Comparison of ENCODE assay signal across 8 cellular contexts in genomic region chr12:122336015-122336946, GRCh38.
DNase-seq lines count a peak whose midpoint lies in the region; ATAC-seq, FAIRE-seq and TF ChIP-seq lines count a peak whose summit lies in the region.

No MANE protein-coding gene starts in this region.

- TF ChIP-seq POLR2A in A549 (IDR thresholded peaks at IDR 0.05; ENCODE audit: low read length): no peak

- TF ChIP-seq EP300 in A549 (IDR thresholded peaks at IDR 0.05): no peak

- peak; percentile 38 to 51 for DNase-seq in A549 (ENCODE audit: low read depth in 1 of 2, low spot score in 1 of 2)
- DNase-seq in OCI-LY7 (ENCODE audit: low spot score): peak; percentile 69
- DNase-seq in activated T-helper 1 cell treated with Interleukin-2 at 50 U/mL for 16 hours (ENCODE audit: low read depth): peak; percentile 2
- DNase-seq in left ventricle myocardium superior: peak; percentile 62
- peak; percentile 22 to 35 for DNase-seq in stimulated activated CD4-positive, alpha-beta T cell treated with anti-CD3 and anti-CD28 coated beads, Interleukin-4, amount 100 ng/mL, for 48 hours (ENCODE audit: low read depth in 2 of 2)

- H3K4me1 ChIP-seq in A549 (no peaks in the 10 kb centered on the region; the same call in 2 of the 3 replicates), OCI-LY7 (ENCODE audit: insufficient read depth, low read length, poor library complexity, severe bottlenecking) (no peaks in the 10 kb centered on the region)

- POLR2A ChIA-PET in A549 (lab: Yijun Ruan, JAX): interaction anchor here (0.6 to 0.7 kb wide), 2 partner anchors 165 to 524 kb away, joined by 3 to 5 read pairs; partner anchors contain the start of gene ZCCHC8
- POLR2A ChIA-PET in OCI-LY7 (lab: Charles Lee): interaction anchor here (0.7 kb wide), 2 partner anchors 73 to 1398 kb away, joined by 3 read pairs; no protein-coding TSS in a partner anchor

- no peak overlapping the region for H3K4me3 ChIP-seq in A549
- H3K4me3 ChIP-seq in GM12875 (ENCODE audit: low read depth, low read length): no peak overlapping the region
- no peak overlapping the region for H3K4me3 ChIP-seq in OCI-LY7 (ENCODE audit: low read depth, low read length, poor library complexity, severe bottlenecking)

- H3K9me2 ChIP-seq in OCI-LY7 (ENCODE audit: insufficient read depth, low read length): no peaks in the 10 kb centered on the region

- H3K9me3 ChIP-seq in A549 (no peaks in the 10 kb centered on the region), OCI-LY7 (ENCODE audit: low read length) (no peaks in the 10 kb centered on the region)

- intact Hi-C loops in OCI-LY7 (cut with micrococcal nuclease; ENCODE audit: unreplicated experiment) (loop anchor here (2.0 to 5.0 kb wide), 2 partner anchors 136 to 417 kb away; partner anchors contain the start of gene DENR), left ventricle myocardium superior (cut with micrococcal nuclease) (no loop called here)

- CTCF ChIA-PET in A549 (lab: Yijun Ruan, JAX) (interaction anchor here (0.6 to 5.1 kb wide), 33 partner anchors 9 to 657 kb away, joined by 3 to 49 read pairs (median 4); partner anchors contain the start of gene HCAR1), OCI-LY7 (lab: Charles Lee; ENCODE audit: unreplicated experiment) (no interaction called here)

- H3K36me3 ChIP-seq in OCI-LY7 (ENCODE audit: insufficient read depth, low read length): no peaks in the 10 kb centered on the region

- no TSS peak for BruUV-seq in OCI-LY7 (replicated peaks; lab: Mats Ljungman, UMichigan)

- peak in 1 of 2 experiments; percentile 80; a peak in 3 of 6 replicates for ATAC-seq in A549
- no peak for ATAC-seq in left ventricle myocardium superior
- no peak for ATAC-seq in GM21526 (IDR thresholded peaks at IDR 0.05; ENCODE audit: low FRiP score, unreplicated experiment)
- ATAC-seq in HG03342 (IDR thresholded peaks at IDR 0.05; ENCODE audit: unreplicated experiment): no peak

- FAIRE-seq in A549 (lab: Jason Lieb, UNC): no peak

- H3K27ac ChIP-seq in A549 (no peak overlapping the region), OCI-LY7 (ENCODE audit: low read depth, low read length, poor library complexity, severe bottlenecking) (no peak overlapping the region)

- 48% methylated on average over 8 of the region's 8 CpGs for WGBS in A549 (ENCODE audit: missing lambda C conversion rate)

- peak; percentile 86 for TF ChIP-seq CTCF in A549 (IDR thresholded peaks at IDR 0.05)
- TF ChIP-seq CTCF in GM12875 (IDR thresholded peaks at IDR 0.05; ENCODE audit: borderline replicate concordance, insufficient read depth, low read depth, low read length): peak; percentile 65
- TF ChIP-seq CTCF in OCI-LY7 (conservative IDR thresholded peaks at IDR 0.05; ENCODE audit: low read length): peak; percentile 98

- no peaks in the 10 kb centered on the region for H4K20me1 ChIP-seq in OCI-LY7 (ENCODE audit: insufficient read depth, low read length)

- H2AFZ ChIP-seq in OCI-LY7 (ENCODE audit: low read length): no peak overlapping the region

- H3K4me2 ChIP-seq in A549 (no peak overlapping the region), OCI-LY7 (ENCODE audit: low read length) (no peak overlapping the region)

- TF ChIP-seq RAD21 in A549 (conservative IDR thresholded peaks at IDR 0.05 in 1 of 2, IDR thresholded peaks at IDR 0.05 in 1 of 2): peak; percentile 70 to 82

- H3K79me2 ChIP-seq in OCI-LY7 (ENCODE audit: insufficient read depth, low read depth, low read length): no peaks in the 10 kb centered on the region

TF ChIP-seq in A549, 52 proteins besides CTCF, POLR2A, EP300 and RAD21:
- peak; percentile 69 for TF ChIP-seq SMC3 (IDR thresholded peaks at IDR 0.05)
- no peak for TF ChIP-seq NFE2L2 (conservative IDR thresholded peaks at IDR 0.05; ENCODE audit: low read length)

Comparison
In these comparisons a context has a peak if more than half of its experiments do, and no peak if none do; other contexts are left out.
1. DNase-seq: peak in every context shown above with its lines; median percentile 69 in OCI-LY7; 62 in left ventricle myocardium superior; 44 in A549; 28 in stimulated activated CD4-positive, alpha-beta T cell treated with anti-CD3 and anti-CD28 coated beads, Interleukin-4, amount 100 ng/mL, for 48 hours; 2 in activated T-helper 1 cell treated with Interleukin-2 at 50 U/mL for 16 hours.